Comparison of ENCODE assay signal across 9 cellular contexts in the genomic region with DNA sequence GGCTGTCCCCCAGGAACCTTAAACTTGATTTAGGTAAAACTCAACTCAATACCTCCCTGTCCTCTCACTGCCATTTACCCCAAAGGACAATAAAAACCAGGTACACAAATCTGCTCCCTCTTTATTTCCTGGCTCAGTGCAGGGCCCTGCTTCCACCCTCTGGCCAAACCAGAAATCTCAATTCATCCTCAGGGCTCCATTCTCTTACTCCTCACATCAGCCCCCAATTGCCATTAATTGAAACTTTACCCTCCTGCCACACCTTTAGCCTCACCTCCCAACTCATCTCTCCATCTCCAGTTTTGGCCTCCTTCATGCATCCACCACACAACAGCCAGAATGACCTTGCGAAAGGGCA. TPM values are rescaled to one million over a fixed set of nuclear protein-coding genes. Genes with fewer than 3 reads are reported as not detected.
DNase-seq lines count a peak whose midpoint lies in the region; ATAC-seq and TF ChIP-seq lines count a peak whose summit lies in the region.
"Had no signal": no experiment of that assay in that cellular context is flagged by ENCODE, and none has a peak within 500 bp of the region (broad histone marks: within the 10 kb centered on the region; RNA-seq: fewer than 3 reads in every experiment).

No MANE protein-coding gene starts in this region.

- peaks cover 59% of the 10 kb centered on the region for H3K4me1 ChIP-seq in OCI-LY7 (ENCODE audit: insufficient read depth, low read length, poor library complexity, severe bottlenecking)
- H3K4me1 ChIP-seq in lower lobe of right lung, result peaks cover 28% of the 10 kb centered on the region
- peaks cover 0 to 14% (median 4%) of the 10 kb centered on the region in 4 donors for H3K4me1 ChIP-seq in tibial artery

- no peaks in the 10 kb centered on the region for H3K9me3 Mint-ChIP-seq in activated naive CD4-positive, alpha-beta T cell treated with anti-CD3 and anti-CD28 coated beads, Interleukin-2, amount 50 U/mL, for 24 hours

- CTCF ChIA-PET in OCI-LY7 (lab: Charles Lee; ENCODE audit: unreplicated experiment), result no interaction called here

- no peak for DNase-seq in activated naive CD4-positive, alpha-beta T cell treated with Interleukin-2 at 50 U/mL for 16 hours
- no peak for DNase-seq in OCI-LY7 (ENCODE audit: low spot score)
- DNase-seq in lower lobe of right lung, result no peak
- no peak for DNase-seq in tibial artery
- no peak for DNase-seq in DMS53 (lab: John Stamatoyannopoulos, UW)
- DNase-seq in mesenteric fat pad (ENCODE audit: low spot score), result no peak
- DNase-seq in GM19238 (ENCODE audit: insufficient read length, low spot score), result no peak
- DNase-seq: NCI-H1436 had no signal

- H3K36me3 ChIP-seq in OCI-LY7 (ENCODE audit: insufficient read depth, low read length) (peaks cover 22% of the 10 kb centered on the region), lower lobe of right lung (no peaks in the 10 kb centered on the region), tibial artery (no peaks in the 10 kb centered on the region)

- no peaks in the 10 kb centered on the region for H3K27me3 ChIP-seq in lower lobe of right lung (ENCODE audit: low read depth)
- H3K27me3 ChIP-seq in tibial artery, result no peaks in the 10 kb centered on the region

- peak overlapping the region; percentile 27; the same call in 1 of the 2 replicates for H3K4me2 ChIP-seq in OCI-LY7 (ENCODE audit: low read length)

- peaks cover 90% of the 10 kb centered on the region for H3K79me2 ChIP-seq in OCI-LY7 (ENCODE audit: insufficient read depth, low read depth, low read length)

- H3K36me3 Mint-ChIP-seq in activated naive CD4-positive, alpha-beta T cell treated with anti-CD3 and anti-CD28 coated beads, Interleukin-2, amount 50 U/mL, for 24 hours, result peaks cover 8% of the 10 kb centered on the region

- peak overlapping the region; percentile 92 for H3K4me3 Mint-ChIP-seq in activated naive CD4-positive, alpha-beta T cell treated with anti-CD3 and anti-CD28 coated beads, Interleukin-2, amount 50 U/mL, for 24 hours

- H3K4me1 Mint-ChIP-seq in activated naive CD4-positive, alpha-beta T cell treated with anti-CD3 and anti-CD28 coated beads, Interleukin-2, amount 50 U/mL, for 24 hours, result peaks cover 70% of the 10 kb centered on the region

- POLR2A ChIA-PET in OCI-LY7 (lab: Charles Lee), result no interaction called here

- H3K27ac Mint-ChIP-seq in activated naive CD4-positive, alpha-beta T cell treated with anti-CD3 and anti-CD28 coated beads, Interleukin-2, amount 50 U/mL, for 24 hours, result peak overlapping the region; percentile 99

- H3K4me3 ChIP-seq in OCI-LY7 (ENCODE audit: low read depth, low read length, poor library complexity, severe bottlenecking), result no peak overlapping the region
- no peak overlapping the region for H3K4me3 ChIP-seq in lower lobe of right lung
- peak overlapping the region in 1 of 2 donors; percentile 17 for H3K4me3 ChIP-seq in tibial artery

- H2AFZ ChIP-seq in OCI-LY7 (ENCODE audit: low read length), result no peak overlapping the region

- no peaks in the 10 kb centered on the region for H4K20me1 ChIP-seq in OCI-LY7 (ENCODE audit: insufficient read depth, low read length)

- no TSS peak for BruUV-seq in OCI-LY7 (replicated peaks; lab: Mats Ljungman, UMichigan)

- intact Hi-C loops in OCI-LY7 (cut with micrococcal nuclease; ENCODE audit: unreplicated experiment), result no loop called here
- intact Hi-C loops in lower lobe of right lung (cut with DNase I), result no loop called here
- intact Hi-C loops in tibial artery (cut with DNase I; ENCODE audit: low total_unique reads), result no loop called here

- ATAC-seq in lower lobe of right lung, result no peak

- H3K9me3 ChIP-seq in OCI-LY7 (ENCODE audit: low read length) (no peaks in the 10 kb centered on the region), lower lobe of right lung (no peaks in the 10 kb centered on the region), tibial artery (no peaks in the 10 kb centered on the region)

- TF ChIP-seq CTCF in OCI-LY7 (conservative IDR thresholded peaks at IDR 0.05; ENCODE audit: low read length) (no peak), lower lobe of right lung (IDR thresholded peaks at IDR 0.05) (no peak), tibial artery (IDR thresholded peaks at IDR 0.05) (no peak)

- H3K27ac ChIP-seq in OCI-LY7 (ENCODE audit: low read depth, low read length, poor library complexity, severe bottlenecking) (peak overlapping the region; percentile 14), lower lobe of right lung (peak overlapping the region; percentile 39), tibial artery (peak overlapping the region; percentile 31 to 52)

- no peaks in the 10 kb centered on the region for H3K27me3 Mint-ChIP-seq in activated naive CD4-positive, alpha-beta T cell treated with anti-CD3 and anti-CD28 coated beads, Interleukin-2, amount 50 U/mL, for 24 hours

- H3K9me2 ChIP-seq in OCI-LY7 (ENCODE audit: insufficient read depth, low read length), result no peaks in the 10 kb centered on the region

RNA-seq across cellular contexts. Expression of a gene that starts 10.5 kb away (rescaled TPM):
- total RNA-seq in OCI-LY7 (2014; rRNA removed; shearing (Covaris generic)), result 16.4 and 17.0 TPM in 2 replicates
- total RNA-seq in OCI-LY7 (2022) (17.0 and 18.4 TPM in 2 replicates), lower lobe of right lung (10.3 TPM), mesenteric fat pad (10.7 TPM)
